ENCODE assay signal across 10 cellular contexts in genomic region chr22:36358533-36359171, GRCh38. TPM values are rescaled to one million over a fixed set of nuclear protein-coding genes. Genes with fewer than 3 reads are reported as not detected.
DNase-seq lines count a peak whose midpoint lies in the region; TF ChIP-seq lines count a peak whose summit lies in the region.
"Had no signal": no experiment of that assay in that cellular context is flagged by ENCODE, and none has a peak within 500 bp of the region (broad histone marks: within the 10 kb centered on the region; RNA-seq: fewer than 3 reads in every experiment).

No MANE protein-coding gene starts in this region.

- H3K36me3 Mint-ChIP-seq in activated naive CD4-positive, alpha-beta T cell treated with anti-CD3 and anti-CD28 coated beads, Interleukin-2, amount 50 U/mL, for 24 hours, result peaks cover 18% of the 10 kb centered on the region
- peaks cover 24% of the 10 kb centered on the region for H3K36me3 Mint-ChIP-seq in MCF 10A (ENCODE audit: insufficient read depth, unreplicated experiment)

- H3K36me3 ChIP-seq in mucosa of stomach (ENCODE audit: control insufficient read depth, insufficient read depth, low read length) (no peaks in the 10 kb centered on the region), vagina (no peaks in the 10 kb centered on the region)

- H3K4me3 ChIP-seq in mucosa of stomach (ENCODE audit: low read length), result no peak overlapping the region
- no peak overlapping the region for H3K4me3 ChIP-seq in vagina

- H3K4me1 ChIP-seq in mucosa of stomach (ENCODE audit: control insufficient read depth, insufficient read depth, low read length) (peaks cover 87% of the 10 kb centered on the region), vagina (peaks cover 99% of the 10 kb centered on the region)

- H3K9me3 Mint-ChIP-seq in activated naive CD4-positive, alpha-beta T cell treated with anti-CD3 and anti-CD28 coated beads, Interleukin-2, amount 50 U/mL, for 24 hours, result no peaks in the 10 kb centered on the region
- H3K9me3 Mint-ChIP-seq in MCF 10A (ENCODE audit: unreplicated experiment), result no peaks in the 10 kb centered on the region

- BruUV-seq in MCF 10A (replicated peaks; lab: Mats Ljungman, UMichigan), result no TSS peak

- peaks cover 94% of the 10 kb centered on the region for H3K4me1 Mint-ChIP-seq in activated naive CD4-positive, alpha-beta T cell treated with anti-CD3 and anti-CD28 coated beads, Interleukin-2, amount 50 U/mL, for 24 hours
- peaks cover 61% of the 10 kb centered on the region for H3K4me1 Mint-ChIP-seq in MCF 10A (ENCODE audit: insufficient read depth, unreplicated experiment)

- H3K9ac ChIP-seq in mucosa of stomach (ENCODE audit: low read length), result peak overlapping the region; percentile 38

- peak overlapping the region; percentile 98 for H3K27ac Mint-ChIP-seq in activated naive CD4-positive, alpha-beta T cell treated with anti-CD3 and anti-CD28 coated beads, Interleukin-2, amount 50 U/mL, for 24 hours
- H3K27ac Mint-ChIP-seq in MCF 10A (ENCODE audit: low read depth, unreplicated experiment), result peak overlapping the region; percentile 87

- H3K27me3 ChIP-seq in mucosa of stomach (ENCODE audit: control insufficient read depth, insufficient read depth, low read length) (no peaks in the 10 kb centered on the region), vagina (no peaks in the 10 kb centered on the region)

- no peak for DNase-seq in activated naive CD4-positive, alpha-beta T cell treated with anti-CD3 and anti-CD28 coated beads, Interleukin-2, amount 50 U/mL, for 16 hours
- DNase-seq in MCF 10A (ENCODE audit: unreplicated experiment) (no peak), vagina (ENCODE audit: extremely low spot score in 2 of 2) (no peak), AG08395 (ENCODE audit: low spot score) (no peak)
- DNase-seq in central memory CD4-positive, alpha-beta T cell, result no peak
- no peak for DNase-seq in stimulated activated CD4-positive, alpha-beta T cell treated with anti-CD3 and anti-CD28 coated beads, Interleukin-4, amount 100 ng/mL, for 24 hours
- DNase-seq: GOT3, left cardiac atrium had no signal

- H3K27ac ChIP-seq in vagina, result peak overlapping the region; percentile 93

- no peaks in the 10 kb centered on the region for H3K9me3 ChIP-seq in mucosa of stomach (ENCODE audit: control insufficient read depth, low read length)
- H3K9me3 ChIP-seq in vagina, result no peaks in the 10 kb centered on the region

- TF ChIP-seq CTCF in MCF 10A (IDR thresholded peaks at IDR 0.05; ENCODE audit: unreplicated experiment), result no peak
- no peak for TF ChIP-seq CTCF in vagina (IDR thresholded peaks at IDR 0.05)

- POLR2A ChIA-PET in MCF 10A (lab: Yijun Ruan, JAX), result interaction anchor here (0.9 to 2.0 kb wide), 8 partner anchors 11 to 171 kb away, joined by 3 to 9 read pairs (median 3); partner anchors contain the start of gene MYH9

- CTCF ChIA-PET in MCF 10A (lab: Yijun Ruan, JAX), result interaction anchor here (1.3 to 1.8 kb wide), 2 partner anchors 19 to 111 kb away, joined by 3 to 8 read pairs; no protein-coding TSS in a partner anchor

- no peaks in the 10 kb centered on the region for H3K27me3 Mint-ChIP-seq in activated naive CD4-positive, alpha-beta T cell treated with anti-CD3 and anti-CD28 coated beads, Interleukin-2, amount 50 U/mL, for 24 hours
- H3K27me3 Mint-ChIP-seq in MCF 10A (ENCODE audit: insufficient read depth, unreplicated experiment), result no peaks in the 10 kb centered on the region

- intact Hi-C loops in MCF 10A (cut with micrococcal nuclease), result no loop called here
- intact Hi-C loops in vagina (cut with DNase I), result no loop called here

- H3K4me3 Mint-ChIP-seq in activated naive CD4-positive, alpha-beta T cell treated with anti-CD3 and anti-CD28 coated beads, Interleukin-2, amount 50 U/mL, for 24 hours, result peak overlapping the region; percentile 81
- H3K4me3 Mint-ChIP-seq in MCF 10A (ENCODE audit: unreplicated experiment), result no peak overlapping the region

- no peak for TF ChIP-seq POLR2A in vagina (IDR thresholded peaks at IDR 0.05)

RNA-seq across cellular contexts. Expression of gene MYH9, which starts 29.1 kb away (rescaled TPM):
- 643 and 653 TPM in 2 replicates for total RNA-seq in MCF 10A (2022)
- 333 TPM for total RNA-seq in vagina
